ENCODE assay signal across 21 cellular contexts in the genomic region with DNA sequence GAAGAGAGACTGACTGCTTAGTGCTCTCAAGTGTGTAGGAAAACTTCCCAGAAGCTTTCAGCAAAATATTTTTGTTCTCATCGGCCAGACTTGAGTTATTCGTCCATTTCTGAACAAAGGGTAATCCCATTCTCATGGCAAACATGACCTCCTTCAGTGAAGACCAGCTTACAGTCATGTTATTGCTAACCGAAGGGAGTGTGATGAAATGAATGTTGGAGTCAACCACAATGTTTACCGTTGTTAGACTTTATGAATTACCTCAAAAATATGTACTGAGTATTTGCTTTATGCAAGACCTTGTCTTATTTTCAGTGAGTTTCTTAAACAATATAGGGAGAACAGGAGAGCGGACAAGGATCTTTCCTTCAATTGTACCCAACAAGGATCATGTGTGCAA.
DNase-seq lines count a peak whose midpoint lies in the region; ATAC-seq and TF ChIP-seq lines count a peak whose summit lies in the region.
"Had no signal": no experiment of that assay in that cellular context is flagged by ENCODE, and none has a peak within 500 bp of the region (broad histone marks: within the 10 kb centered on the region; RNA-seq: fewer than 3 reads in every experiment).

No MANE protein-coding gene starts in this region.

- H3K4me2 ChIP-seq in PC-9, result peak overlapping the region; percentile 34; the same call in 1 of the 2 replicates
- no peak overlapping the region for H3K4me2 ChIP-seq in hepatocyte

- H3K36me3 ChIP-seq in PC-9 (ENCODE audit: low read depth) (peaks cover 5% of the 10 kb centered on the region), left lung (no peaks in the 10 kb centered on the region), hepatocyte (replicated peaks; ENCODE audit: insufficient read depth, low read depth) (no peaks in the 10 kb centered on the region)
- H3K36me3 ChIP-seq: adrenal gland had no signal

- peak overlapping the region; percentile 48 for H3K27ac ChIP-seq in PC-9
- H3K27ac ChIP-seq in left lung, result no peak overlapping the region
- no peak overlapping the region for H3K27ac ChIP-seq in hepatocyte
- H3K27ac ChIP-seq: adrenal gland had no signal

- TF ChIP-seq CTCF in AG10803 (conservative IDR thresholded peaks at IDR 0.05; ENCODE audit: low read length) (no peak), PC-9 (conservative IDR thresholded peaks at IDR 0.05) (no peak), left lung (IDR thresholded peaks at IDR 0.05) (no peak), hepatocyte (IDR thresholded peaks at IDR 0.05; ENCODE audit: poor library complexity) (no peak)

- H3K27me3 ChIP-seq in PC-9 (ENCODE audit: insufficient read depth, low read depth) (no peaks in the 10 kb centered on the region), left lung (no peaks in the 10 kb centered on the region), hepatocyte (no peaks in the 10 kb centered on the region)
- H3K27me3 ChIP-seq: adrenal gland had no signal

- no TSS peak for BruUV-seq in PC-9 (replicated peaks; lab: Mats Ljungman, UMichigan)

- H3K4me1 ChIP-seq in PC-9 (replicated peaks; ENCODE audit: insufficient read depth) (peaks cover 14% of the 10 kb centered on the region), left lung (no peaks in the 10 kb centered on the region), hepatocyte (ENCODE audit: insufficient read depth) (no peaks in the 10 kb centered on the region)
- H3K4me1 ChIP-seq: adrenal gland had no signal

- peak; percentile 28 for ATAC-seq in left lung
- ATAC-seq in GM21619 (IDR thresholded peaks at IDR 0.05; ENCODE audit: unreplicated experiment), result no peak
- ATAC-seq: stimulated activated effector memory CD8-positive, alpha-beta T cell treated with anti-CD3 and anti-CD28 coated beads, Interleukin-12 subunit alpha, Interleukin-12 subunit beta, amount 100 ng/mL, for 72 hours; T-cell had no signal

- DNase-seq in AG10803 (ENCODE audit: low read depth) (peak; percentile 68), PC-9 (peak in 1 of 2 experiments; percentile 89), dedifferentiated amniotic fluid mesenchymal stem cell (ENCODE audit: extremely low spot score) (peak; percentile 36), left lung (no peak), COLO829 (ENCODE audit: low spot score) (no peak), mesenteric fat pad (ENCODE audit: low spot score) (no peak), hepatocyte (ENCODE audit: low spot score) (no peak)
- DNase-seq: activated CD4-positive, alpha-beta T cell treated with anti-CD3 and anti-CD28 coated beads, Interleukin-2, amount 10 ng/mL, durations not matched to agents 7 days and 5 days; activated gamma-delta T cell; adrenal gland; CD8-positive, alpha-beta memory T cell; DMS79 treated with DMSO at 0.1 percent for 48 hours; NCI-H1417; NCI-H2171 treated with DMSO at 0.1 percent for 48 hours; NCI-H748 treated with DMSO at 0.1 percent for 48 hours; occipital lobe; SIG-M5; stimulated activated CD4-positive, alpha-beta T cell treated with anti-CD3 and anti-CD28 coated beads, Interleukin-15, amount 100 ng/mL, for 24 hours; T-cell had no signal

- H4K20me1 ChIP-seq in PC-9 (ENCODE audit: insufficient read depth), result no peaks in the 10 kb centered on the region
- no peaks in the 10 kb centered on the region for H4K20me1 ChIP-seq in hepatocyte (ENCODE audit: insufficient read depth, poor library complexity, severe bottlenecking)

- 0 out of 2 replicates have a peak, but pooled peaks cover 6% of the 10 kb centered on the region for H3F3A ChIP-seq in PC-9 (ENCODE audit: insufficient read depth, low read depth)

- H3K9me2 ChIP-seq in PC-9 (ENCODE audit: insufficient read depth), result no peaks in the 10 kb centered on the region
- no peaks in the 10 kb centered on the region for H3K9me2 ChIP-seq in hepatocyte (replicated peaks; ENCODE audit: insufficient read depth)

- CTCF ChIA-PET in PC-9 (lab: Charles Lee), result no interaction called here

- 79% methylated on average over 5 of the region's 5 CpGs for WGBS in hepatocyte (ENCODE audit: low lambda C conversion rate, missing lambda C conversion rate)

- H3K9me3 ChIP-seq in PC-9 (ENCODE audit: insufficient read depth, low read depth) (no peaks in the 10 kb centered on the region), left lung (no peaks in the 10 kb centered on the region), hepatocyte (ENCODE audit: low read depth) (no peaks in the 10 kb centered on the region)
- H3K9me3 ChIP-seq: adrenal gland had no signal

- H3K79me2 ChIP-seq in PC-9 (ENCODE audit: low read depth) (no peaks in the 10 kb centered on the region), hepatocyte (no peaks in the 10 kb centered on the region)

- intact Hi-C loops in PC-9 (cut with micrococcal nuclease; ENCODE audit: unreplicated experiment), result no loop called here
- intact Hi-C loops in left lung (cut with DNase I), result loop anchor here in 1 of 2 donors (10.0 kb wide), 1 partner anchor 170 kb away; no protein-coding TSS in a partner anchor

- POLR2A ChIA-PET in PC-9 (lab: Charles Lee; ENCODE audit: unreplicated experiment), result interaction anchor here (0.5 kb wide), 1 partner anchor 1760 kb away, joined by 3 read pairs; no protein-coding TSS in a partner anchor

- H3K4me3 ChIP-seq in AG10803 (ENCODE audit: low read length) (no peak overlapping the region), PC-9 (no peak overlapping the region), left lung (no peak overlapping the region), hepatocyte (no peak overlapping the region)
- H3K4me3 ChIP-seq: adrenal gland had no signal

- H2AFZ ChIP-seq in PC-9 (no peak overlapping the region), hepatocyte (no peak overlapping the region)

Comparison
In these comparisons a context has a peak if more than half of its experiments do, and no peak if none do; other contexts are left out.
1. DNase-seq: peak in AG10803 (single experiment) and dedifferentiated amniotic fluid mesenchymal stem cell (single experiment); none in left lung (0 of 2), COLO829 (single experiment), mesenteric fat pad (single experiment) and hepatocyte (single experiment).